ENCODE assay signal across 9 cellular contexts in the genomic region with DNA sequence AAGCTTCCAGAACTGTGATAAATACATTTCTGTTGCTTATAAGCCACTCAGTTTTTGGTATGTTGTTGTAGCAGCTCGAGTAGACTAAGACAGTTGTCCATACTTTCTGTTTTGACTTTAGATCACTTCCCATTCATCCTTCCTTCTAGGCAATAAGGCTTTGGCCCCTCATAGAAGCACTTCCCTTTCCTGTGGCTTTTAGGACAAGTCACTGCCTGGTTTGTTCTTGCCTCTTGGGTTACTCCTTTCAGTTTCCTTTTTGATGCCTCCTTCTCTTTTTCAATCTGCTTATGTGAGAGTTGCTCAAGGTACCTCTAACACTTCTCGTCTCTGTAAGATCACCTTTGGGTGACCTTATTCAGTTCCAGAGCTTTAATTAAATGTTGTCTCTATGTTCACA.
DNase-seq lines count a peak whose midpoint lies in the region; ATAC-seq and TF ChIP-seq lines count a peak whose summit lies in the region.
"Had no signal": no experiment of that assay in that cellular context is flagged by ENCODE, and none has a peak within 500 bp of the region (broad histone marks: within the 10 kb centered on the region; RNA-seq: fewer than 3 reads in every experiment).

No MANE protein-coding gene starts in this region.

- peak; percentile 98 for ATAC-seq in GM18867 (IDR thresholded peaks at IDR 0.05; ENCODE audit: unreplicated experiment)
- peak; percentile 88 for ATAC-seq in GM21619 (IDR thresholded peaks at IDR 0.05; ENCODE audit: unreplicated experiment)
- peak; percentile 96 for ATAC-seq in HG03442 (IDR thresholded peaks at IDR 0.05; ENCODE audit: unreplicated experiment)

- H3K9me3 Mint-ChIP-seq in immature natural killer cell: peaks cover 0 to 8% (median 0%) of the 10 kb centered on the region in 6 donors

- no peak overlapping the region for H3K4me3 ChIP-seq in dorsolateral prefrontal cortex

- H3K27me3 Mint-ChIP-seq in immature natural killer cell (ENCODE audit: low read depth in 3 of 3): peaks cover 0 to 3% (median 0%) of the 10 kb centered on the region in 3 donors

- CTCF ChIA-PET in RWPE1 (lab: Yijun Ruan, JAX): interaction anchor here (0.7 kb wide), 1 partner anchor 40 kb away, joined by 3 read pairs; no protein-coding TSS in a partner anchor

- intact Hi-C loops in dorsolateral prefrontal cortex (cut with DNase I): no loop called here

- H3K27me3 ChIP-seq in dorsolateral prefrontal cortex: no peaks in the 10 kb centered on the region

- peaks cover 7 to 14% of the 10 kb centered on the region in 2 donors for H3K4me1 Mint-ChIP-seq in immature natural killer cell

- H3K4me3 Mint-ChIP-seq in immature natural killer cell: peak overlapping the region in 4 of 5 donors; percentile 10 to 18 (median 14)

- POLR2A ChIA-PET in RWPE1 (lab: Yijun Ruan, JAX; ENCODE audit: low non-redundant PET): interaction anchor here (0.6 kb wide), 1 partner anchor 190 kb away, joined by 3 read pairs; no protein-coding TSS in a partner anchor

- no peak for TF ChIP-seq CTCF in RWPE1 (conservative IDR thresholded peaks at IDR 0.05; ENCODE audit: low read depth)
- TF ChIP-seq CTCF in dorsolateral prefrontal cortex (IDR thresholded peaks at IDR 0.05 in 54 of 56, conservative IDR thresholded peaks at IDR 0.05 in 2 of 56; ENCODE audit: low read depth in 1 of 56, partially characterized antibody in 56 of 56): no peak

- H3K27ac ChIP-seq in RWPE1 (no peak overlapping the region), dorsolateral prefrontal cortex (no peak overlapping the region)

- DNase-seq in immature natural killer cell (no peak), RWPE1 (ENCODE audit: low spot score) (no peak), dorsolateral prefrontal cortex (no peak), NCI-H1105 (lab: John Stamatoyannopoulos, UW) (no peak)
- DNase-seq in stimulated activated CD4-positive, alpha-beta T cell treated with anti-CD3 and anti-CD28 coated beads, Interleukin-4, amount 100 ng/mL, for 24 hours: no peak
- DNase-seq: NCI-H1105 treated with DMSO at 0.1 percent for 48 hours had no signal

- peak overlapping the region in 1 of 6 donors; percentile 2 for H3K27ac Mint-ChIP-seq in immature natural killer cell

- H3K36me3 Mint-ChIP-seq in immature natural killer cell: no peaks in the 10 kb centered on the region
